In genomic region chr16:57701759-57702371, GRCh38 we compare ENCODE assay signal across 1 cellular context.
A peak's percentile ranks its signal among the peaks of the same experiment; 100 is the strongest.
TF ChIP-seq lines count a peak whose summit lies in the region.

No MANE protein-coding gene starts in this region.

TF ChIP-seq in K562, 482 proteins besides CTCF, POLR2A, EP300 and RAD21:
- TF ChIP-seq DNMT1 (IDR thresholded peaks at IDR 0.05) (no peak), USF1 (CRISPR knock-in tag; IDR thresholded peaks at IDR 0.05) (no peak), TBL1XR1 (IDR thresholded peaks at IDR 0.05; ENCODE audit: low read length in 2 of 2) (no peak), ARNT (IDR thresholded peaks at IDR 0.05) (no peak), SPI1 (IDR thresholded peaks at IDR 0.05; ENCODE audit: borderline replicate concordance, low read depth, low read length) (peak; percentile 67), VEZF1 (CRISPR knock-in tag; IDR thresholded peaks at IDR 0.05) (0 out of 2 replicates have a peak, but pooled peaks have one; percentile 6), NFIC (IDR thresholded peaks at IDR 0.05) (peak; percentile 41), CXXC5 (CRISPR knock-in tag; IDR thresholded peaks at IDR 0.05) (0 out of 2 replicates have a peak, but pooled peaks have one; percentile 7), BCL6 (CRISPR knock-in tag; IDR thresholded peaks at IDR 0.05) (no peak), ID3 (CRISPR knock-in tag; IDR thresholded peaks at IDR 0.05) (no peak), ID3 (tag; IDR thresholded peaks at IDR 0.05) (0 out of 2 replicates have a peak, but pooled peaks have one; percentile 51), E2F3 (CRISPR knock-in tag; IDR thresholded peaks at IDR 0.05) (no peak), ZBTB43 (CRISPR knock-in tag; IDR thresholded peaks at IDR 0.05) (no peak), CREM (IDR thresholded peaks at IDR 0.05; ENCODE audit: low read depth) (peak; percentile 37; the same call in 1 of the 2 replicates), E2F4 (CRISPR knock-in tag; IDR thresholded peaks at IDR 0.05; ENCODE audit: low read depth) (0 out of 2 replicates have a peak, but pooled peaks have one; percentile 22), PKNOX1 (IDR thresholded peaks at IDR 0.05) (peak; percentile 56), HINFP (tag; conservative IDR thresholded peaks at IDR 0.05; ENCODE audit: low read depth) (no peak; the same call in 1 of the 2 replicates), ZBTB9 (CRISPR knock-in tag; IDR thresholded peaks at IDR 0.05) (0 out of 2 replicates have a peak, but pooled peaks have one; percentile 37), ATF1 (CRISPR knock-in tag; IDR thresholded peaks at IDR 0.05) (no peak), ATF1 (tag; IDR thresholded peaks at IDR 0.05) (peak; percentile 26; the same call in 1 of the 2 replicates), MEIS2 (IDR thresholded peaks at IDR 0.05; ENCODE audit: partially characterized antibody) (peak; percentile 74), ZNF511 (CRISPR knock-in tag; IDR thresholded peaks at IDR 0.05) (0 out of 2 replicates have a peak, but pooled peaks have one; percentile 32), STAG1 (CRISPR knock-in tag; IDR thresholded peaks at IDR 0.05; ENCODE audit: borderline replicate concordance) (no peak), PBX2 (CRISPR knock-in tag; IDR thresholded peaks at IDR 0.05; ENCODE audit: low read depth) (no peak), PBX2 (tag; conservative IDR thresholded peaks at IDR 0.05; ENCODE audit: low read depth) (peak; percentile 78), ZBTB33 (CRISPR knock-in tag; IDR thresholded peaks at IDR 0.05) (peak; percentile 57; the same call in 1 of the 2 replicates), SMARCE1 (IDR thresholded peaks at IDR 0.05) (no peak), BRCA1 (IDR thresholded peaks at IDR 0.05) (no peak), BRCA1 (CRISPR knock-in tag; IDR thresholded peaks at IDR 0.05) (no peak)
